Comparison of ENCODE assay signal across 1 cellular context in the genomic region with DNA sequence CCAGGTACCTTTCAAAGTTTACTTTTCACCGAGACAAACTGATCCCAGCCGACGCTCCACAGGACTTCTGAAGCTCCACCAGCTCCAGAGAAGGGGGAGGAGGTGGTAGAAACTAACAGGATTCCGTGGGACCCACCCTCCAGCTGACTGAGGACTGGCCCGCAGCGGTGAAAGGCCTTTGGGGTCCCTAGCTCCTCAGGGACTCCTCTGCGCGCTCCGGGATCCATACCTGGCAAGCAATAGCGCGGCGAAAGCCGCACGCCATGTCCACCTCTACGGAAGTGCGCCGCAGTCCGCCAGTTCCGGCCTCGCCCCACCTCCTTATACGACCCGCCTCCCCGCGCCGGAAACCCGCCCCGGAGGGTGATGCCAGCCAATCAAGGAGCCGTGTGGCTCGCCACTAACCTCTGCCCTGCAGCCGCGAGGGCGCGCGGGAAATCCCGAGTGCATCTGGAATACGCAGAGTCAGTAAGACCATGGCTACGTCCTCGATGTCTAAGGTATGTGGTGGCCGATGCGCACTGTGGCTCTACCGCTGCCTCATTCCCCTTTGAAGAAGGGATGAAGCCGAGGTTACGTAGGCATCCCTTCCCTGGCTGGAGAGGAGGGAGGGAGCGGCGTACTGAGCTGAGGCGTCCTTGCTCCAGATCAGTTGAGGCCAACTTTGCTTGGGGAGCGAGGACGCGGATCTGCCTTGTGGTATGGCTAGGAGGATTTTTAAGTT.
TF ChIP-seq lines count a peak whose summit lies in the region.

A gene (plus strand): TSS at position 443 of the 724 bp plus-strand sequence. CDS start 34 bp downstream, at position 477.
A gene with protein sequence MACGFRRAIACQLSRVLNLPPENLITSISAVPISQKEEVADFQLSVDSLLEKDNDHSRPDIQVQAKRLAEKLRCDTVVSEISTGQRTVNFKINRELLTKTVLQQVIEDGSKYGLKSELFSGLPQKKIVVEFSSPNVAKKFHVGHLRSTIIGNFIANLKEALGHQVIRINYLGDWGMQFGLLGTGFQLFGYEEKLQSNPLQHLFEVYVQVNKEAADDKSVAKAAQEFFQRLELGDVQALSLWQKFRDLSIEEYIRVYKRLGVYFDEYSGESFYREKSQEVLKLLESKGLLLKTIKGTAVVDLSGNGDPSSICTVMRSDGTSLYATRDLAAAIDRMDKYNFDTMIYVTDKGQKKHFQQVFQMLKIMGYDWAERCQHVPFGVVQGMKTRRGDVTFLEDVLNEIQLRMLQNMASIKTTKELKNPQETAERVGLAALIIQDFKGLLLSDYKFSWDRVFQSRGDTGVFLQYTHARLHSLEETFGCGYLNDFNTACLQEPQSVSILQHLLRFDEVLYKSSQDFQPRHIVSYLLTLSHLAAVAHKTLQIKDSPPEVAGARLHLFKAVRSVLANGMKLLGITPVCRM (minus strand): TSS at position 295 of the 724 bp plus-strand sequence. CDS start 30 bp downstream, at position 265.

TF ChIP-seq in GM12878, 131 proteins besides CTCF, POLR2A, EP300 and RAD21 (continued from another document):
- TF ChIP-seq, protein P1, sequence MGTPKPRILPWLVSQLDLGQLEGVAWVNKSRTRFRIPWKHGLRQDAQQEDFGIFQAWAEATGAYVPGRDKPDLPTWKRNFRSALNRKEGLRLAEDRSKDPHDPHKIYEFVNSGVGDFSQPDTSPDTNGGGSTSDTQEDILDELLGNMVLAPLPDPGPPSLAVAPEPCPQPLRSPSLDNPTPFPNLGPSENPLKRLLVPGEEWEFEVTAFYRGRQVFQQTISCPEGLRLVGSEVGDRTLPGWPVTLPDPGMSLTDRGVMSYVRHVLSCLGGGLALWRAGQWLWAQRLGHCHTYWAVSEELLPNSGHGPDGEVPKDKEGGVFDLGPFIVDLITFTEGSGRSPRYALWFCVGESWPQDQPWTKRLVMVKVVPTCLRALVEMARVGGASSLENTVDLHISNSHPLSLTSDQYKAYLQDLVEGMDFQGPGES (IDR thresholded peaks at IDR 0.05), result peak; percentile 63; the same call in 1 of the 2 replicates
- TF ChIP-seq SMC3 (IDR thresholded peaks at IDR 0.05; ENCODE audit: borderline replicate concordance, low read length) (peak; percentile 19; the same call in 1 of the 2 replicates), HDAC6 (IDR thresholded peaks at IDR 0.05; ENCODE audit: unreplicated experiment) (peak; percentile 46), FOS (IDR thresholded peaks at IDR 0.05; ENCODE audit: borderline replicate concordance, extremely low read depth, insufficient read length) (peak; percentile 36), KAT2A (conservative IDR thresholded peaks at IDR 0.05; ENCODE audit: control insufficient read depth, low read depth, low read length) (no peak), BMI1 (IDR thresholded peaks at IDR 0.05; ENCODE audit: borderline replicate concordance) (no peak), HCFC1 (IDR thresholded peaks at IDR 0.05; ENCODE audit: low read length) (peak; percentile 50), SIN3A (IDR thresholded peaks at IDR 0.05; ENCODE audit: low read depth, low read length) (peak; percentile 93), SRF (IDR thresholded peaks at IDR 0.05; ENCODE audit: low read depth in 2 of 2, low read length in 2 of 2) (peak; percentile 80 to 87), SP1 (IDR thresholded peaks at IDR 0.05; ENCODE audit: low read depth, low read length) (peak; percentile 90), ASH2L (IDR thresholded peaks at IDR 0.05; ENCODE audit: borderline replicate concordance, low read depth) (no peak), MTA2 (IDR thresholded peaks at IDR 0.05; ENCODE audit: low read depth) (peak; percentile 79), HDGF (IDR thresholded peaks at IDR 0.05) (peak; percentile 74), CBX5 (IDR thresholded peaks at IDR 0.05; ENCODE audit: low read depth) (0 out of 2 replicates have a peak, but pooled peaks have one; percentile 62), MYC (IDR thresholded peaks at IDR 0.05; ENCODE audit: insufficient read depth, insufficient read length, insufficient replicate concordance, low read length, severe bottlenecking) (peak; percentile 46), ZNF622 (IDR thresholded peaks at IDR 0.05) (no peak), CHD1 (IDR thresholded peaks at IDR 0.05; ENCODE audit: low read depth, low read length) (no peak), CREB1 (IDR thresholded peaks at IDR 0.05; ENCODE audit: low read depth) (peak; percentile 83), JUND (IDR thresholded peaks at IDR 0.05; ENCODE audit: low read depth, low read length) (no peak), CBX3 (IDR thresholded peaks at IDR 0.05; ENCODE audit: borderline replicate concordance, low read depth) (no peak), FOXM1 (IDR thresholded peaks at IDR 0.05; ENCODE audit: low read depth, low read length) (no peak), RELA (IDR thresholded peaks at IDR 0.05; ENCODE audit: borderline replicate concordance, partially characterized antibody) (peak; percentile 83), MEF2B (IDR thresholded peaks at IDR 0.05; ENCODE audit: partially characterized antibody, poor library complexity, severe bottlenecking) (no peak), TARDBP (IDR thresholded peaks at IDR 0.05; ENCODE audit: borderline replicate concordance) (no peak), JUNB (IDR thresholded peaks at IDR 0.05) (no peak), TBL1XR1 (IDR thresholded peaks at IDR 0.05; ENCODE audit: low read depth, low read length) (peak; percentile 70; the same call in 1 of the 2 replicates), ZBED1 (IDR thresholded peaks at IDR 0.05; ENCODE audit: borderline replicate concordance) (peak; percentile 51; the same call in 1 of the 2 replicates)
- TF ChIP-seq, protein P2, sequence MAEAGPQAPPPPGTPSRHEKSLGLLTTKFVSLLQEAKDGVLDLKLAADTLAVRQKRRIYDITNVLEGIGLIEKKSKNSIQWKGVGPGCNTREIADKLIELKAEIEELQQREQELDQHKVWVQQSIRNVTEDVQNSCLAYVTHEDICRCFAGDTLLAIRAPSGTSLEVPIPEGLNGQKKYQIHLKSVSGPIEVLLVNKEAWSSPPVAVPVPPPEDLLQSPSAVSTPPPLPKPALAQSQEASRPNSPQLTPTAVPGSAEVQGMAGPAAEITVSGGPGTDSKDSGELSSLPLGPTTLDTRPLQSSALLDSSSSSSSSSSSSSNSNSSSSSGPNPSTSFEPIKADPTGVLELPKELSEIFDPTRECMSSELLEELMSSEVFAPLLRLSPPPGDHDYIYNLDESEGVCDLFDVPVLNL (IDR thresholded peaks at IDR 0.05; ENCODE audit: low read depth, low read length), result peak; percentile 92
- TF ChIP-seq, protein P3, sequence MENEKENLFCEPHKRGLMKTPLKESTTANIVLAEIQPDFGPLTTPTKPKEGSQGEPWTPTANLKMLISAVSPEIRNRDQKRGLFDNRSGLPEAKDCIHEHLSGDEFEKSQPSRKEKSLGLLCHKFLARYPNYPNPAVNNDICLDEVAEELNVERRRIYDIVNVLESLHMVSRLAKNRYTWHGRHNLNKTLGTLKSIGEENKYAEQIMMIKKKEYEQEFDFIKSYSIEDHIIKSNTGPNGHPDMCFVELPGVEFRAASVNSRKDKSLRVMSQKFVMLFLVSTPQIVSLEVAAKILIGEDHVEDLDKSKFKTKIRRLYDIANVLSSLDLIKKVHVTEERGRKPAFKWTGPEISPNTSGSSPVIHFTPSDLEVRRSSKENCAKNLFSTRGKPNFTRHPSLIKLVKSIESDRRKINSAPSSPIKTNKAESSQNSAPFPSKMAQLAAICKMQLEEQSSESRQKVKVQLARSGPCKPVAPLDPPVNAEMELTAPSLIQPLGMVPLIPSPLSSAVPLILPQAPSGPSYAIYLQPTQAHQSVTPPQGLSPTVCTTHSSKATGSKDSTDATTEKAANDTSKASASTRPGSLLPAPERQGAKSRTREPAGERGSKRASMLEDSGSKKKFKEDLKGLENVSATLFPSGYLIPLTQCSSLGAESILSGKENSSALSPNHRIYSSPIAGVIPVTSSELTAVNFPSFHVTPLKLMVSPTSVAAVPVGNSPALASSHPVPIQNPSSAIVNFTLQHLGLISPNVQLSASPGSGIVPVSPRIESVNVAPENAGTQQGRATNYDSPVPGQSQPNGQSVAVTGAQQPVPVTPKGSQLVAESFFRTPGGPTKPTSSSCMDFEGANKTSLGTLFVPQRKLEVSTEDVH (IDR thresholded peaks at IDR 0.05; ENCODE audit: low read depth, partially characterized antibody), result peak; percentile 96
- TF ChIP-seq, protein P4, sequence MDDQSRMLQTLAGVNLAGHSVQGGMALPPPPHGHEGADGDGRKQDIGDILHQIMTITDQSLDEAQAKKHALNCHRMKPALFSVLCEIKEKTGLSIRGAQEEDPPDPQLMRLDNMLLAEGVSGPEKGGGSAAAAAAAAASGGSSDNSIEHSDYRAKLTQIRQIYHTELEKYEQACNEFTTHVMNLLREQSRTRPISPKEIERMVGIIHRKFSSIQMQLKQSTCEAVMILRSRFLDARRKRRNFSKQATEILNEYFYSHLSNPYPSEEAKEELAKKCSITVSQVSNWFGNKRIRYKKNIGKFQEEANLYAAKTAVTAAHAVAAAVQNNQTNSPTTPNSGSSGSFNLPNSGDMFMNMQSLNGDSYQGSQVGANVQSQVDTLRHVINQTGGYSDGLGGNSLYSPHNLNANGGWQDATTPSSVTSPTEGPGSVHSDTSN (IDR thresholded peaks at IDR 0.05; ENCODE audit: insufficient replicate concordance, low read depth, low read length), result no peak
- TF ChIP-seq, protein P5, sequence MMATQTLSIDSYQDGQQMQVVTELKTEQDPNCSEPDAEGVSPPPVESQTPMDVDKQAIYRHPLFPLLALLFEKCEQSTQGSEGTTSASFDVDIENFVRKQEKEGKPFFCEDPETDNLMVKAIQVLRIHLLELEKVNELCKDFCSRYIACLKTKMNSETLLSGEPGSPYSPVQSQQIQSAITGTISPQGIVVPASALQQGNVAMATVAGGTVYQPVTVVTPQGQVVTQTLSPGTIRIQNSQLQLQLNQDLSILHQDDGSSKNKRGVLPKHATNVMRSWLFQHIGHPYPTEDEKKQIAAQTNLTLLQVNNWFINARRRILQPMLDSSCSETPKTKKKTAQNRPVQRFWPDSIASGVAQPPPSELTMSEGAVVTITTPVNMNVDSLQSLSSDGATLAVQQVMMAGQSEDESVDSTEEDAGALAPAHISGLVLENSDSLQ (IDR thresholded peaks at IDR 0.05), result peak; percentile 82
- TF ChIP-seq, protein P6, sequence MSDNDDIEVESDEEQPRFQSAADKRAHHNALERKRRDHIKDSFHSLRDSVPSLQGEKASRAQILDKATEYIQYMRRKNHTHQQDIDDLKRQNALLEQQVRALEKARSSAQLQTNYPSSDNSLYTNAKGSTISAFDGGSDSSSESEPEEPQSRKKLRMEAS (IDR thresholded peaks at IDR 0.05; ENCODE audit: low read depth, low read length), result peak; percentile 82
- TF ChIP-seq, protein P7, sequence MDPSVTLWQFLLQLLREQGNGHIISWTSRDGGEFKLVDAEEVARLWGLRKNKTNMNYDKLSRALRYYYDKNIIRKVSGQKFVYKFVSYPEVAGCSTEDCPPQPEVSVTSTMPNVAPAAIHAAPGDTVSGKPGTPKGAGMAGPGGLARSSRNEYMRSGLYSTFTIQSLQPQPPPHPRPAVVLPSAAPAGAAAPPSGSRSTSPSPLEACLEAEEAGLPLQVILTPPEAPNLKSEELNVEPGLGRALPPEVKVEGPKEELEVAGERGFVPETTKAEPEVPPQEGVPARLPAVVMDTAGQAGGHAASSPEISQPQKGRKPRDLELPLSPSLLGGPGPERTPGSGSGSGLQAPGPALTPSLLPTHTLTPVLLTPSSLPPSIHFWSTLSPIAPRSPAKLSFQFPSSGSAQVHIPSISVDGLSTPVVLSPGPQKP (IDR thresholded peaks at IDR 0.05; ENCODE audit: low read depth, low read length), result peak; percentile 92
